Comparison of ENCODE assay signal across 9 cellular contexts in genomic region chr18:47756364-47757016, GRCh38.
DNase-seq lines count a peak whose midpoint lies in the region; ATAC-seq, FAIRE-seq and TF ChIP-seq lines count a peak whose summit lies in the region.
"Had no signal": no experiment of that assay in that cellular context is flagged by ENCODE, and none has a peak within 500 bp of the region (broad histone marks: within the 10 kb centered on the region; RNA-seq: fewer than 3 reads in every experiment).

No MANE protein-coding gene starts in this region.

- H2BK20ac ChIP-seq in H1 (ENCODE audit: low read length): no peak overlapping the region

- no peak overlapping the region for H4K91ac ChIP-seq in H1 (replicated peaks; ENCODE audit: insufficient read length, low read length)

- FAIRE-seq in H1 (lab: Jason Lieb, UNC): peak; percentile 84

- no peak for TF ChIP-seq EP300 in H1 (IDR thresholded peaks at IDR 0.05; ENCODE audit: borderline replicate concordance in 1 of 2, low read depth in 2 of 2, low read length in 2 of 2)

- H3K79me2 ChIP-seq in GM23248 (ENCODE audit: insufficient read depth): no peaks in the 10 kb centered on the region
- H3K79me2 ChIP-seq in H1 (ENCODE audit: control insufficient read depth in 1 of 2, insufficient read depth in 2 of 2, low read length in 2 of 2): no peaks in the 10 kb centered on the region

- WGBS in GM23248 (ENCODE audit: low coverage in 1 of 2, low lambda C conversion rate in 2 of 2, missing lambda C conversion rate in 2 of 2), 2 experiments: 22 to 24% methylated on average over 9 of the region's 9 CpGs
- 30% methylated on average over 9 of the region's 9 CpGs; no CpG with 5 or more reads in 1 of the 2 experiments for WGBS in H1 (ENCODE audit: extremely low coverage in 1 of 2, insufficient coverage in 1 of 2, insufficient read length in 1 of 2, insufficient replicate concordance in 2 of 2, low coverage in 1 of 2, low lambda C conversion rate in 2 of 2, missing lambda C conversion rate in 1 of 2), 2 experiments

- H4K5ac ChIP-seq in H1 (ENCODE audit: insufficient read length, low read depth, low read length): no peak overlapping the region

- H3K23ac ChIP-seq in H1 (ENCODE audit: insufficient read length): no peak overlapping the region

- intact Hi-C loops in activated CD4-positive, alpha-beta T cell treated with anti-CD3 and anti-CD28 coated beads, Interleukin-2, amount 10 ng/mL, durations not matched to agents 24 days and 14 days (cut with micrococcal nuclease): no loop called here
- intact Hi-C loops in mucosa of descending colon (cut with DNase I, micrococcal nuclease): no loop called here

- no peak overlapping the region for H3K27ac ChIP-seq in GM23248
- no peak overlapping the region for H3K27ac ChIP-seq in H1 (ENCODE audit: low read depth, low read length)
- H3K27ac ChIP-seq: skin epidermis had no signal

- no peak overlapping the region for H3K18ac ChIP-seq in H1 (ENCODE audit: extremely low read depth, low read length)

- TF ChIP-seq POLR2A in H1 (IDR thresholded peaks at IDR 0.05; ENCODE audit: control extremely low read depth in 1 of 2, low read depth in 2 of 2, low read length in 2 of 2): no peak

- ATAC-seq in mucosa of descending colon (peak; percentile 83), GM19351 (IDR thresholded peaks at IDR 0.05; ENCODE audit: unreplicated experiment) (no peak)

- H3K23me2 ChIP-seq in H1 (ENCODE audit: low read depth, low read length): no peaks in the 10 kb centered on the region

- H3K4me1 ChIP-seq in GM23248 (ENCODE audit: insufficient read depth): no peaks in the 10 kb centered on the region
- no peaks in the 10 kb centered on the region for H3K4me1 ChIP-seq in H1 (replicated peaks in 1 of 4; ENCODE audit: control insufficient read depth in 3 of 4, insufficient read depth in 4 of 4, low read length in 3 of 4)
- H3K4me1 ChIP-seq in mucosa of descending colon (ENCODE audit: low read depth): no peaks in the 10 kb centered on the region

- H3K36me3 ChIP-seq in GM23248 (ENCODE audit: low read depth) (no peaks in the 10 kb centered on the region), H1 (ENCODE audit: control insufficient read depth in 2 of 4, insufficient read depth in 4 of 4, low read length in 3 of 4) (no peaks in the 10 kb centered on the region), mucosa of descending colon (ENCODE audit: low read depth) (no peaks in the 10 kb centered on the region)

- no peaks in the 10 kb centered on the region for H3K4me1 Mint-ChIP-seq in activated CD4-positive, alpha-beta T cell treated with anti-CD3 and anti-CD28 coated beads, Interleukin-2, amount 10 ng/mL, durations not matched to agents 24 days and 14 days

- H3K4ac ChIP-seq in H1 (replicated peaks; ENCODE audit: insufficient read length, low read depth, low read length): no peak overlapping the region

- no peak overlapping the region for H2BK120ac ChIP-seq in H1 (replicated peaks; ENCODE audit: low read depth, low read length)

- POLR2A ChIA-PET in H1 (lab: Charles Lee; ENCODE audit: partially characterized antibody): no interaction called here

- no peaks in the 10 kb centered on the region for H3K9me3 ChIP-seq in GM23248 (ENCODE audit: low read depth)
- no peaks in the 10 kb centered on the region for H3K9me3 ChIP-seq in H1 (ENCODE audit: insufficient read depth in 2 of 2, low read depth in 1 of 2, low read length in 1 of 2)
- no peaks in the 10 kb centered on the region for H3K9me3 ChIP-seq in mucosa of descending colon

- no peak overlapping the region for H3K27ac Mint-ChIP-seq in activated CD4-positive, alpha-beta T cell treated with anti-CD3 and anti-CD28 coated beads, Interleukin-2, amount 10 ng/mL, durations not matched to agents 24 days and 14 days

- H3K27me3 ChIP-seq in GM23248 (replicated peaks; ENCODE audit: insufficient read depth) (no peaks in the 10 kb centered on the region; the same call in 1 of the 2 replicates), H1 (replicated peaks in 1 of 4; ENCODE audit: control insufficient read depth in 3 of 4, extremely low read depth in 1 of 4, insufficient read depth in 3 of 4, low read length in 3 of 4) (no peaks in the 10 kb centered on the region)

- H4K8ac ChIP-seq in H1 (ENCODE audit: extremely low read depth, insufficient read depth, low read length): peak overlapping the region; percentile 53; the same call in 1 of the 2 replicates

- H3K4me2 ChIP-seq in GM23248 (ENCODE audit: unreplicated experiment): no peak overlapping the region
- no peak overlapping the region for H3K4me2 ChIP-seq in H1 (ENCODE audit: insufficient read depth in 1 of 2, low read depth in 2 of 2, low read length in 2 of 2)

- no peaks in the 10 kb centered on the region for H3K9me2 ChIP-seq in GM23248 (ENCODE audit: insufficient read depth)

- H2BK12ac ChIP-seq in H1 (ENCODE audit: low read depth, low read length): no peak overlapping the region

- H3K14ac ChIP-seq in H1 (ENCODE audit: insufficient read length): no peak overlapping the region

- DNase-seq in CD1c-positive myeloid dendritic cell (ENCODE audit: extremely low spot score) (peak; percentile 58), GM23248 (peak; percentile 58), NCI-H2196 treated with DMSO at 0.1 percent for 48 hours (lab: John Stamatoyannopoulos, UW; ENCODE audit: unreplicated experiment) (peak; percentile 53), H1 (ENCODE audit: low read depth in 1 of 2, low spot score in 2 of 2) (peak; percentile 34 to 93), mucosa of descending colon (peak in 2 of 3 donors; percentile 72 to 79), stromal cell of bone marrow (ENCODE audit: low read depth) (peak; percentile 9)
- peak; percentile 88 for DNase-seq in activated CD4-positive, alpha-beta T cell treated with anti-CD3 and anti-CD28 coated beads, Interleukin-2, amount 10 ng/mL, durations not matched to agents 24 days and 14 days

- H3K27me3 Mint-ChIP-seq in activated CD4-positive, alpha-beta T cell treated with anti-CD3 and anti-CD28 coated beads, Interleukin-2, amount 10 ng/mL, durations not matched to agents 24 days and 14 days: peaks cover 7% of the 10 kb centered on the region

- no peaks in the 10 kb centered on the region for H3K36me3 Mint-ChIP-seq in activated CD4-positive, alpha-beta T cell treated with anti-CD3 and anti-CD28 coated beads, Interleukin-2, amount 10 ng/mL, durations not matched to agents 24 days and 14 days (ENCODE audit: low read depth)

- H3K79me1 ChIP-seq in H1 (ENCODE audit: low read depth, low read length): no peaks in the 10 kb centered on the region

- no peaks in the 10 kb centered on the region for H4K20me1 ChIP-seq in GM23248 (ENCODE audit: insufficient read depth)
- H4K20me1 ChIP-seq in H1 (replicated peaks in 1 of 2; ENCODE audit: control insufficient read depth in 1 of 2, insufficient read depth in 2 of 2, low read length in 2 of 2): no peaks in the 10 kb centered on the region

- no peak overlapping the region for H2AFZ ChIP-seq in GM23248
- peak overlapping the region; percentile 74; the same call in 1 of the 2 replicates for H2AFZ ChIP-seq in H1 (ENCODE audit: low read length)

- no peak overlapping the region for H3K4me3 Mint-ChIP-seq in activated CD4-positive, alpha-beta T cell treated with anti-CD3 and anti-CD28 coated beads, Interleukin-2, amount 10 ng/mL, durations not matched to agents 24 days and 14 days

- no peak overlapping the region for H3K56ac ChIP-seq in H1 (replicated peaks; ENCODE audit: insufficient read length, low read depth, low read length)

- peak; percentile 89 to 95 for TF ChIP-seq RAD21 in H1 (IDR thresholded peaks at IDR 0.05 in 1 of 2, conservative IDR thresholded peaks at IDR 0.05 in 1 of 2; ENCODE audit: low read depth in 2 of 2, low read length in 2 of 2)

- H3K9ac ChIP-seq in GM23248 (no peak overlapping the region), H1 (replicated peaks in 1 of 4; ENCODE audit: extremely low read depth in 1 of 4, low read depth in 3 of 4, low read length in 3 of 4) (no peak overlapping the region)

- CTCF ChIA-PET in H1 (lab: Charles Lee; ENCODE audit: partially characterized antibody): interaction anchor here (0.5 to 3.9 kb wide), 50 partner anchors 9 to 1594 kb away, joined by 3 to 45 read pairs (median 4); no protein-coding TSS in a partner anchor

- H3F3A ChIP-seq in GM23248 (ENCODE audit: insufficient read depth): no peaks in the 10 kb centered on the region

- peak; percentile 93 to 96 (median 96) for TF ChIP-seq CTCF in H1 (IDR thresholded peaks at IDR 0.05; ENCODE audit: control extremely low read depth in 1 of 3, insufficient read depth in 1 of 3, low read depth in 1 of 3, low read length in 3 of 3)
- peak; percentile 85 for TF ChIP-seq CTCF in mucosa of descending colon (IDR thresholded peaks at IDR 0.05)

- in situ Hi-C loops in GM23248 (cut with MboI): no loop called here

- H2AK5ac ChIP-seq in H1 (ENCODE audit: low read depth, low read length): no peak overlapping the region

- no peak overlapping the region for H2BK15ac ChIP-seq in H1 (ENCODE audit: low read length)

- peaks cover 6% of the 10 kb centered on the region for H3K9me3 Mint-ChIP-seq in activated CD4-positive, alpha-beta T cell treated with anti-CD3 and anti-CD28 coated beads, Interleukin-2, amount 10 ng/mL, durations not matched to agents 24 days and 14 days

- H2BK5ac ChIP-seq in H1 (ENCODE audit: low read depth, low read length): no peak overlapping the region

- no peak overlapping the region for H3K4me3 ChIP-seq in GM23248
- no peak overlapping the region for H3K4me3 ChIP-seq in H1 (ENCODE audit: extremely low read depth in 1 of 4, insufficient read depth in 2 of 4, low read depth in 3 of 4, low read length in 4 of 4)
- H3K4me3 ChIP-seq in mucosa of descending colon: no peak overlapping the region
- H3K4me3 ChIP-seq: skin epidermis had no signal

TF ChIP-seq in H1, 55 proteins besides CTCF, POLR2A, EP300 and RAD21 (continues in another document):
- peak; percentile 13 for TF ChIP-seq NANOG (IDR thresholded peaks at IDR 0.05; ENCODE audit: insufficient read depth, low read depth, low read length, poor library complexity, severe bottlenecking)
- no peak for TF ChIP-seq SIRT6 (IDR thresholded peaks at IDR 0.05; ENCODE audit: low read length)

Comparison
In these comparisons a context has a peak if more than half of its experiments do, and no peak if none do; other contexts are left out.
1. DNase-seq: peak in every context shown above with its lines; median percentile 88 in activated CD4-positive, alpha-beta T cell treated with anti-CD3 and anti-CD28 coated beads, Interleukin-2, amount 10 ng/mL, durations not matched to agents 24 days and 14 days; 76 in mucosa of descending colon; 64 in H1; 58 in CD1c-positive myeloid dendritic cell; 58 in GM23248; 53 in NCI-H2196 treated with DMSO at 0.1 percent for 48 hours; 9 in stromal cell of bone marrow.